ENCODE assay signal across 1 cellular context in the genomic region with DNA sequence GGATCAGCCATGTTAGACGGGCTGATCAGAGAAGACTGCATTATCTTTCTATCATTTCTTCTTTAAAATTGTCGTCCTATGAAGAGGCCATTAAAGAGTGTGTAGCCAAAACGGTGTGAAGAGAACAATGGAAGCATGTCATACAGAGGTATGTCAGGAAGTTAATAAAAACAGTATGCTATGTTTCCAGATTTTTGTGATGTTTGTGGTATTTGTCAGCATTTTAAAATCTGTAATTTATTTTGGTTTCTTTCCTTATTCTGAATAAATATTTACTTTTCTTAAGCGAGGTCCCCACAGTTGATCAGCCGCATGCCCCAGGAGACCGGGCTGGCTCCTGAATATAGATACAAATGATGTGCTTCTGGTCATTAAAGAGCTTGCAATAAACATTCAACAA.
TF ChIP-seq lines count a peak whose summit lies in the region.

No MANE protein-coding gene starts in this region.

TF ChIP-seq in IMR-90, 13 proteins besides CTCF, POLR2A, EP300 and RAD21 (continued from another document):
- TF ChIP-seq, protein P1, sequence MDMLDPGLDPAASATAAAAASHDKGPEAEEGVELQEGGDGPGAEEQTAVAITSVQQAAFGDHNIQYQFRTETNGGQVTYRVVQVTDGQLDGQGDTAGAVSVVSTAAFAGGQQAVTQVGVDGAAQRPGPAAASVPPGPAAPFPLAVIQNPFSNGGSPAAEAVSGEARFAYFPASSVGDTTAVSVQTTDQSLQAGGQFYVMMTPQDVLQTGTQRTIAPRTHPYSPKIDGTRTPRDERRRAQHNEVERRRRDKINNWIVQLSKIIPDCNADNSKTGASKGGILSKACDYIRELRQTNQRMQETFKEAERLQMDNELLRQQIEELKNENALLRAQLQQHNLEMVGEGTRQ (IDR thresholded peaks at IDR 0.05; ENCODE audit: low read depth, low read length): no peak
- TF ChIP-seq CHD1 (IDR thresholded peaks at IDR 0.05; ENCODE audit: low read depth, low read length) (no peak), CEBPB (IDR thresholded peaks at IDR 0.05; ENCODE audit: low read depth, low read length) (no peak), SMC3 (IDR thresholded peaks at IDR 0.05; ENCODE audit: low read depth, low read length) (no peak), MXI1 (IDR thresholded peaks at IDR 0.05; ENCODE audit: borderline replicate concordance, low read depth, low read length) (no peak), BHLHE40 (IDR thresholded peaks at IDR 0.05; ENCODE audit: low read depth, low read length) (no peak), MAFK (IDR thresholded peaks at IDR 0.05; ENCODE audit: low read depth, low read length) (no peak), FOS (IDR thresholded peaks at IDR 0.05; ENCODE audit: low read depth, low read length) (no peak), MAZ (IDR thresholded peaks at IDR 0.05; ENCODE audit: borderline replicate concordance, low read depth, low read length) (no peak)
- TF ChIP-seq, protein P2, sequence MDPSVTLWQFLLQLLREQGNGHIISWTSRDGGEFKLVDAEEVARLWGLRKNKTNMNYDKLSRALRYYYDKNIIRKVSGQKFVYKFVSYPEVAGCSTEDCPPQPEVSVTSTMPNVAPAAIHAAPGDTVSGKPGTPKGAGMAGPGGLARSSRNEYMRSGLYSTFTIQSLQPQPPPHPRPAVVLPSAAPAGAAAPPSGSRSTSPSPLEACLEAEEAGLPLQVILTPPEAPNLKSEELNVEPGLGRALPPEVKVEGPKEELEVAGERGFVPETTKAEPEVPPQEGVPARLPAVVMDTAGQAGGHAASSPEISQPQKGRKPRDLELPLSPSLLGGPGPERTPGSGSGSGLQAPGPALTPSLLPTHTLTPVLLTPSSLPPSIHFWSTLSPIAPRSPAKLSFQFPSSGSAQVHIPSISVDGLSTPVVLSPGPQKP (IDR thresholded peaks at IDR 0.05; ENCODE audit: borderline replicate concordance, low read depth, low read length): no peak
